In genomic region chr11:126499124-126499752, GRCh38 we compare ENCODE assay signal across 17 cellular contexts.
DNase-seq lines count a peak whose midpoint lies in the region; ATAC-seq and TF ChIP-seq lines count a peak whose summit lies in the region.
"Had no signal": no experiment of that assay in that cellular context is flagged by ENCODE, and none has a peak within 500 bp of the region (broad histone marks: within the 10 kb centered on the region; RNA-seq: fewer than 3 reads in every experiment).

No MANE protein-coding gene starts in this region.

- H3K4me1 Mint-ChIP-seq in GM23338 (peaks cover 69% of the 10 kb centered on the region), neural crest cell (peaks cover 5% of the 10 kb centered on the region)
- H3K4me1 Mint-ChIP-seq: B cell had no signal

- H3K4me2 ChIP-seq in BLaER1 (0 out of 2 replicates have a peak overlapping the region, but pooled peaks have one; percentile 21), GM23338 (peak overlapping the region; percentile 69; the same call in 1 of the 2 replicates), OCI-LY3 (ENCODE audit: low read length) (0 out of 2 replicates have a peak overlapping the region, but pooled peaks have one; percentile 14)

- no peak overlapping the region for H3K4me3 ChIP-seq in BLaER1
- H3K4me3 ChIP-seq in GM23338: no peak overlapping the region
- no peak overlapping the region for H3K4me3 ChIP-seq in OCI-LY3 (ENCODE audit: low read length)
- H3K4me3 ChIP-seq: HAP-1 had no signal

- H3K27me3 Mint-ChIP-seq in GM23338 (ENCODE audit: insufficient read depth, low read depth, poor library complexity): peaks cover 4% of the 10 kb centered on the region
- no peaks in the 10 kb centered on the region for H3K27me3 Mint-ChIP-seq in neural crest cell (ENCODE audit: low read depth)

- H3F3A ChIP-seq in GM23338 (replicated peaks; ENCODE audit: low read depth): no peaks in the 10 kb centered on the region

- H2AFZ ChIP-seq in GM23338 (peak overlapping the region; percentile 83; the same call in 1 of the 2 replicates), OCI-LY3 (ENCODE audit: low read depth, low read length) (no peak overlapping the region)

- no peak overlapping the region for H3K4me3 Mint-ChIP-seq in GM23338
- no peak overlapping the region for H3K4me3 Mint-ChIP-seq in neural crest cell
- H3K4me3 Mint-ChIP-seq: B cell; CD8-positive, alpha-beta T cell; T-helper 17 cell had no signal

- H3K9ac ChIP-seq in BLaER1 (no peak overlapping the region), OCI-LY3 (ENCODE audit: low read length) (no peak overlapping the region)

- H3K9me2 ChIP-seq in GM23338 (ENCODE audit: insufficient read depth): no peaks in the 10 kb centered on the region

- DNase-seq in GM23338 (ENCODE audit: low spot score) (no peak), neural crest cell (ENCODE audit: low read depth, low spot score) (no peak)
- DNase-seq in stimulated activated CD4-positive, alpha-beta T cell treated with anti-CD3 and anti-CD28 coated beads, Interleukin-4, amount 100 ng/mL, for 4 hours: no peak
- DNase-seq: ACHN; CD8-positive, alpha-beta T cell; GF-D8; NCI-H187 treated with DMSO at 0.1 percent for 48 hours; NCI-H2171; PC-3; T-helper 17 cell had no signal

- no peaks in the 10 kb centered on the region for H3K27me3 ChIP-seq in BLaER1
- no peaks in the 10 kb centered on the region for H3K27me3 ChIP-seq in GM23338 (ENCODE audit: insufficient read depth)
- peaks cover 24% of the 10 kb centered on the region for H3K27me3 ChIP-seq in OCI-LY3 (ENCODE audit: low read depth, low read length)

- no peaks in the 10 kb centered on the region for H3K36me3 Mint-ChIP-seq in GM23338 (ENCODE audit: low read depth)
- no peaks in the 10 kb centered on the region for H3K36me3 Mint-ChIP-seq in neural crest cell (ENCODE audit: low read depth)
- H3K36me3 Mint-ChIP-seq: CD8-positive, alpha-beta T cell had no signal

- H3K9me3 ChIP-seq in BLaER1 (no peaks in the 10 kb centered on the region), OCI-LY3 (ENCODE audit: insufficient read depth, low read length) (no peaks in the 10 kb centered on the region)
- H3K9me3 ChIP-seq: HAP-1 had no signal

- no peaks in the 10 kb centered on the region for H3K36me3 ChIP-seq in BLaER1
- no peaks in the 10 kb centered on the region for H3K36me3 ChIP-seq in GM23338 (ENCODE audit: insufficient read depth)
- no peaks in the 10 kb centered on the region for H3K36me3 ChIP-seq in OCI-LY3 (replicated peaks; ENCODE audit: low read depth, low read length)
- H3K36me3 ChIP-seq: HAP-1 had no signal

- H4K20me1 ChIP-seq in BLaER1 (no peaks in the 10 kb centered on the region), GM23338 (replicated peaks; ENCODE audit: insufficient read depth) (no peaks in the 10 kb centered on the region), OCI-LY3 (ENCODE audit: insufficient read depth, low read length) (no peaks in the 10 kb centered on the region)

- H3K9me3 Mint-ChIP-seq in GM23338 (no peaks in the 10 kb centered on the region; the same call in 2 of the 3 replicates), neural crest cell (no peaks in the 10 kb centered on the region)

- TF ChIP-seq CTCF in GM23338 (conservative IDR thresholded peaks at IDR 0.05; ENCODE audit: low read depth in 2 of 2): no peak
- TF ChIP-seq CTCF in OCI-LY3 (IDR thresholded peaks at IDR 0.05; ENCODE audit: low read depth, low read length): no peak
- TF ChIP-seq CTCF in neural crest cell (conservative IDR thresholded peaks at IDR 0.05): no peak

- no peak overlapping the region for H3K27ac ChIP-seq in BLaER1
- H3K27ac ChIP-seq in GM23338 (ENCODE audit: low read depth): no peak overlapping the region
- H3K27ac ChIP-seq in OCI-LY3 (ENCODE audit: low read length): no peak overlapping the region

- no peaks in the 10 kb centered on the region for H3K79me2 ChIP-seq in GM23338 (replicated peaks; ENCODE audit: insufficient read depth)
- no peaks in the 10 kb centered on the region for H3K79me2 ChIP-seq in OCI-LY3 (ENCODE audit: low read length)

- ATAC-seq in GM23338 (no peak), HG03571 (IDR thresholded peaks at IDR 0.05; ENCODE audit: unreplicated experiment) (no peak), GM21367 (IDR thresholded peaks at IDR 0.05; ENCODE audit: unreplicated experiment) (no peak), HG02571 (IDR thresholded peaks at IDR 0.05; ENCODE audit: unreplicated experiment) (no peak)
- ATAC-seq: CD8-positive, alpha-beta T cell; PC-3; T-helper 17 cell had no signal

- no peak overlapping the region for H3K27ac Mint-ChIP-seq in GM23338
- peak overlapping the region; percentile 19 for H3K27ac Mint-ChIP-seq in neural crest cell (ENCODE audit: unreplicated experiment)
- H3K27ac Mint-ChIP-seq: B cell; CD8-positive, alpha-beta T cell; T-helper 17 cell had no signal

- H3K4me1 ChIP-seq in BLaER1 (peaks cover 25% of the 10 kb centered on the region), GM23338 (ENCODE audit: insufficient read depth) (peaks cover 48% of the 10 kb centered on the region), OCI-LY3 (ENCODE audit: low read length) (no peaks in the 10 kb centered on the region)
- H3K4me1 ChIP-seq: HAP-1 had no signal

TF ChIP-seq in GM23338, 12 proteins besides CTCF, POLR2A, EP300 and RAD21:
- no peak for TF ChIP-seq JUNB (IDR thresholded peaks at IDR 0.05; ENCODE audit: unreplicated experiment)
- TF ChIP-seq ETS1 (IDR thresholded peaks at IDR 0.05): no peak
- TF ChIP-seq REST (IDR thresholded peaks at IDR 0.05; ENCODE audit: unreplicated experiment): no peak
- no peak for TF ChIP-seq EZH2 (IDR thresholded peaks at IDR 0.05; ENCODE audit: low read depth, unreplicated experiment)
- TF ChIP-seq NANOG (IDR thresholded peaks at IDR 0.05; ENCODE audit: borderline replicate concordance): no peak
- no peak for TF ChIP-seq CREB1 (CRISPR knock-in tag; IDR thresholded peaks at IDR 0.05; ENCODE audit: low read depth)
- no peak for TF ChIP-seq EZH2phosphoT487 (IDR thresholded peaks at IDR 0.05; ENCODE audit: unreplicated experiment)

Comparison
In these comparisons a context has a peak if more than half of its experiments do, and no peak if none do; other contexts are left out.
1. H3K4me2 ChIP-seq: peak in every context shown above with its lines; median percentile 69 in GM23338; 21 in BLaER1; 14 in OCI-LY3.